19 cellular contexts compared by ENCODE assay signal in the genomic region with DNA sequence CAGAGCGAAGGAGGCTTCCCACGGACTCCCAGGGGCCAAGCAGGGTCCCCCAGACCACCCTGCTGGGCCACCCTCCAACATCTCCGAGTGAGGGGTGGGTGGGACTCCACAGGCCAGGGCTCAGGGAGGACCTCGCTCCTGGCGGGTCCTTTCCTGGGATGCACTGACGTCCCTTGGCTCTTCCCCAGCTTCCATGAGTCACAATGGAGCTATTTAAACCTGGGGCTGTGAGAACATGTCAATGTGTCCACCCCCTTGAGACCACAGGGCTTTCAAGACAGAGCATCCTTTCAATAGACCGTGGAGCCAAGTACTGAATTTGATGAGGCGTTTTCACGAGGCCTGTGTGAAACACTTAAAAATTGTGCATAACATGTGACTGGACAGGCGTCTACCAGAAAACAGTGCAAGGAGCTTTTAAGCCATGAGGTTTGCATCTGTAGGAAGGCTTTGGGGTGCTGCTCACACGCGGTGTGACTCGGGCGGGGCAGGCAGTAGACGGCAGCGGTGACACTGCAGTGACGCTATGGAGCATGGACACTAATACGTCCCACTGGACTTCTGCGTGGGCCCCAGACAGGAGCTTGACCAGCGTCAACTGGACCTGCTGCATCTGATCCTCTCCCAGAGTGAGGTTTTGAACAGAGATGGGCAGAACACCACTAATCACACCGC. TPM values are rescaled to one million over a fixed set of nuclear protein-coding genes. Genes with fewer than 3 reads are reported as not detected.
DNase-seq lines count a peak whose midpoint lies in the region; ATAC-seq and FAIRE-seq lines count a peak whose summit lies in the region.
"Had no signal": no experiment of that assay in that cellular context is flagged by ENCODE, and none has a peak within 500 bp of the region (broad histone marks: within the 10 kb centered on the region; RNA-seq: fewer than 3 reads in every experiment).

No MANE protein-coding gene starts in this region.

- no peak overlapping the region for H2AFZ ChIP-seq in mesenchymal stem cell (ENCODE audit: low read depth, low read length)

- H3K27ac ChIP-seq in mesenchymal stem cell (ENCODE audit: low read length, poor library complexity, severe bottlenecking), result no peak overlapping the region
- H3K27ac ChIP-seq: prostate gland had no signal

- no peak overlapping the region for H3K4me2 ChIP-seq in mesenchymal stem cell (ENCODE audit: low read length, poor library complexity, severe bottlenecking)

- no peak overlapping the region for H2AK5ac ChIP-seq in mesenchymal stem cell (ENCODE audit: low read length, severe bottlenecking)

- no peak overlapping the region for H3K14ac ChIP-seq in mesenchymal stem cell (ENCODE audit: low read length in 2 of 2)

- H3K9me3 ChIP-seq in mesenchymal stem cell (ENCODE audit: control insufficient read depth, low read length), result no peaks in the 10 kb centered on the region
- H3K9me3 ChIP-seq: prostate gland had no signal

- H2BK12ac ChIP-seq in mesenchymal stem cell (ENCODE audit: low read length in 2 of 2), result no peak overlapping the region

- H4K8ac ChIP-seq in mesenchymal stem cell (ENCODE audit: low read length), result peak overlapping the region; percentile 6

- H4K91ac ChIP-seq in mesenchymal stem cell (ENCODE audit: low read length), result no peak overlapping the region

- H3K4me1 ChIP-seq in mesenchymal stem cell (ENCODE audit: control insufficient read depth, insufficient read depth, low read depth, low read length), result no peaks in the 10 kb centered on the region
- H3K4me1 ChIP-seq: prostate gland had no signal

- no peak overlapping the region for H3K18ac ChIP-seq in mesenchymal stem cell (ENCODE audit: low read depth in 1 of 2, low read length in 2 of 2)

- H3K4me3 ChIP-seq in mesenchymal stem cell (ENCODE audit: insufficient read depth in 1 of 2, low read depth in 1 of 2, low read length in 2 of 2), result no peak overlapping the region
- H3K4me3 ChIP-seq: prostate gland had no signal

- ATAC-seq in GM18520 (IDR thresholded peaks at IDR 0.05; ENCODE audit: unreplicated experiment), result no peak
- ATAC-seq: activated naive CD8-positive, alpha-beta T cell treated with anti-CD3 and anti-CD28 coated beads, Interleukin-2, amount 50 U/mL, for 24 hours; activated T-cell treated with anti-CD3 and anti-CD28 coated beads, Interleukin-2, amount 50 U/mL, for 4 hours had no signal

- FAIRE-seq in RCC 7860 (lab: Jason Lieb, UNC), result no peak

- H3K4ac ChIP-seq in mesenchymal stem cell (ENCODE audit: low read depth in 1 of 2, low read length in 2 of 2), result no peak overlapping the region

- H3K27me3 ChIP-seq in mesenchymal stem cell (ENCODE audit: control insufficient read depth in 1 of 2, insufficient read depth in 1 of 2, low read length in 2 of 2), result no peaks in the 10 kb centered on the region

- peak; percentile 74 for DNase-seq in Daoy (ENCODE audit: low read depth)
- DNase-seq in RCC 7860 (ENCODE audit: low spot score), result peak; percentile 17
- DNase-seq in epidermal melanocyte (ENCODE audit: insufficient read length, low spot score), result peak; percentile 98
- no peak for DNase-seq in mesenchymal stem cell
- no peak for DNase-seq in HUDEP-2 (lab: John Stamatoyannopoulos, UW; ENCODE audit: unreplicated experiment in 76 of 76)
- DNase-seq in NCI-H446 treated with DMSO at 0.1 percent for 48 hours (lab: John Stamatoyannopoulos, UW), result no peak
- DNase-seq in SK-N-DZ (ENCODE audit: low spot score), result no peak
- DNase-seq: activated CD4-positive, alpha-beta T cell treated with anti-CD3 and anti-CD28 coated beads, Interleukin-2, amount 10 ng/mL, durations not matched to agents 24 days and 14 days; activated naive CD8-positive, alpha-beta T cell treated with anti-CD3 and anti-CD28 coated beads, Interleukin-2, amount 50 U/mL, for 24 hours; activated T-cell treated with anti-CD3 and anti-CD28 coated beads, Interleukin-2, amount 50 U/mL, for 4 hours; dermis blood vessel endothelial cell; immature natural killer cell; MV-4-11; NCI-H2107; OCI-M1; stimulated activated CD4-positive, alpha-beta T cell treated with anti-CD3 and anti-CD28 coated beads, Interleukin-1b, Interleukin-23, amount 100 ng/mL, for 48 hours; trophoblast cell had no signal

- H3K79me1 ChIP-seq in mesenchymal stem cell (replicated peaks; ENCODE audit: low read length, poor library complexity, severe bottlenecking), result no peaks in the 10 kb centered on the region

- no peak overlapping the region for H2BK15ac ChIP-seq in mesenchymal stem cell (ENCODE audit: low read depth, poor library complexity, severe bottlenecking)

- H3K9ac ChIP-seq in mesenchymal stem cell (ENCODE audit: low read length), result no peak overlapping the region

- no peaks in the 10 kb centered on the region for H3K36me3 ChIP-seq in mesenchymal stem cell (ENCODE audit: control insufficient read depth in 1 of 2, insufficient read depth in 2 of 2, low read depth in 1 of 2, low read length in 2 of 2)
- H3K36me3 ChIP-seq: prostate gland had no signal

- no peak overlapping the region for H2BK5ac ChIP-seq in mesenchymal stem cell (ENCODE audit: low read depth, low read length, poor library complexity, severe bottlenecking)

- no peak overlapping the region for H3K23ac ChIP-seq in mesenchymal stem cell (ENCODE audit: low read length in 2 of 2)

- H2BK120ac ChIP-seq in mesenchymal stem cell (ENCODE audit: low read depth, low read length), result no peak overlapping the region

- 87% methylated on average over 21 of the region's 21 CpGs for WGBS in mesenchymal stem cell

RNA-seq across cellular contexts. Expression of gene NPHP4, which starts 24.1 kb away (rescaled TPM):
- 3.9 and 5.3 TPM in 2 replicates for total RNA-seq in Daoy (2014; rRNA removed; shearing (Covaris generic))
- polyA plus RNA-seq in mesenchymal stem cell (2013, experiment 1 of 2), result 3.2 TPM
- polyA plus RNA-seq in mesenchymal stem cell (2013, experiment 2 of 2), result 3.2 TPM
- polyA plus RNA-seq in SK-N-DZ (2014; cell fraction: cytosol; rRNA removed), result 9.4 and 11.4 TPM in 2 replicates
- 42.8 and 55.4 TPM in 2 replicates for polyA plus RNA-seq in SK-N-DZ (2014; cell fraction: nucleus; rRNA removed)

RNA-seq across cellular contexts. Expression of gene KCNAB2, which starts 29.4 kb away (rescaled TPM):
- 8.3 and 12.7 TPM in 2 replicates for total RNA-seq in Daoy (2014; rRNA removed; shearing (Covaris generic))
- polyA plus RNA-seq in mesenchymal stem cell (2013, experiment 1 of 2), result 1.0 TPM
- 0.92 TPM for polyA plus RNA-seq in mesenchymal stem cell (2013, experiment 2 of 2)
- 3.2 and 4.7 TPM in 2 replicates for polyA plus RNA-seq in SK-N-DZ (2014; cell fraction: cytosol; rRNA removed)
- 8.0 and 11.2 TPM in 2 replicates for polyA plus RNA-seq in SK-N-DZ (2014; cell fraction: nucleus; rRNA removed)

Comparison
In these comparisons a context has a peak if more than half of its experiments do, and no peak if none do; other contexts are left out.
1. DNase-seq: peak in Daoy (single experiment), RCC 7860 (single experiment) and epidermal melanocyte (single experiment); none in mesenchymal stem cell (single experiment), HUDEP-2 (0 of 76), NCI-H446 treated with DMSO at 0.1 percent for 48 hours (single experiment) and SK-N-DZ (single experiment).